1 cellular context compared by ENCODE assay signal in the genomic region with DNA sequence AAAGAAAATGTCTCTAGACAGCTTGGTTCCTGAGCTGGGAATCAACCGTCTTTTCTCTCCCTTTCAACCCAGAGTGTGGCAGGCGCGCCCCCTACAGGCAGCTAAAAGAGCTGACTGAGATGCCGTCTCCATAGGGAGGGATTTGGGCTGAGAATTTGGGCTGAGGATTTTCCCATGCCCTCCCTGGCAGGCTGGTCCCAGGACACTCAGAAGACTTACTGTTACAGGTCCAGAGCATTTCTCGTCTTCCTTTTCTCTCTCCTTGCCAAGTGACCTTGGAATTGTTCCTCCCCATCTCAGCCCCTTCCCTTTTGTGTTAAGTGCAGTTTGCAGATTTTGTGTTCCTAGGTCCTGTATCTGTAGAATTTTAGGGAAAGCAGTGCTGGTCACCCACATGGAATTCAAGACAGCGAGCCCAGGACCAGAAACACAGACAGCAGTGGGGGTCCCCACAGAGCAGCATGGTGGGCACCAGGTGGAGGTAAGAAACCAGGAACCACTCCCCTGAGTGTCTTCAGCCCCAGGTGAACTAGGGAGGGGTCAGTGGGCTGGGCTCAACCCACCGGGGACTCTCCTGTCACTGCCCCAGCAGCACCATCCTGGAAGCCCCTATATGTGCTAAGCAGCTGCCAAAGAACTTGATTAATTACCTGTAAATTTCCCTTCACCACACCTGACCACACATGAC.
TF ChIP-seq lines count a peak whose summit lies in the region.

No MANE protein-coding gene starts in this region.

TF ChIP-seq in A549, 52 proteins besides CTCF, POLR2A, EP300 and RAD21 (continued from another document):
- TF ChIP-seq, protein P1, sequence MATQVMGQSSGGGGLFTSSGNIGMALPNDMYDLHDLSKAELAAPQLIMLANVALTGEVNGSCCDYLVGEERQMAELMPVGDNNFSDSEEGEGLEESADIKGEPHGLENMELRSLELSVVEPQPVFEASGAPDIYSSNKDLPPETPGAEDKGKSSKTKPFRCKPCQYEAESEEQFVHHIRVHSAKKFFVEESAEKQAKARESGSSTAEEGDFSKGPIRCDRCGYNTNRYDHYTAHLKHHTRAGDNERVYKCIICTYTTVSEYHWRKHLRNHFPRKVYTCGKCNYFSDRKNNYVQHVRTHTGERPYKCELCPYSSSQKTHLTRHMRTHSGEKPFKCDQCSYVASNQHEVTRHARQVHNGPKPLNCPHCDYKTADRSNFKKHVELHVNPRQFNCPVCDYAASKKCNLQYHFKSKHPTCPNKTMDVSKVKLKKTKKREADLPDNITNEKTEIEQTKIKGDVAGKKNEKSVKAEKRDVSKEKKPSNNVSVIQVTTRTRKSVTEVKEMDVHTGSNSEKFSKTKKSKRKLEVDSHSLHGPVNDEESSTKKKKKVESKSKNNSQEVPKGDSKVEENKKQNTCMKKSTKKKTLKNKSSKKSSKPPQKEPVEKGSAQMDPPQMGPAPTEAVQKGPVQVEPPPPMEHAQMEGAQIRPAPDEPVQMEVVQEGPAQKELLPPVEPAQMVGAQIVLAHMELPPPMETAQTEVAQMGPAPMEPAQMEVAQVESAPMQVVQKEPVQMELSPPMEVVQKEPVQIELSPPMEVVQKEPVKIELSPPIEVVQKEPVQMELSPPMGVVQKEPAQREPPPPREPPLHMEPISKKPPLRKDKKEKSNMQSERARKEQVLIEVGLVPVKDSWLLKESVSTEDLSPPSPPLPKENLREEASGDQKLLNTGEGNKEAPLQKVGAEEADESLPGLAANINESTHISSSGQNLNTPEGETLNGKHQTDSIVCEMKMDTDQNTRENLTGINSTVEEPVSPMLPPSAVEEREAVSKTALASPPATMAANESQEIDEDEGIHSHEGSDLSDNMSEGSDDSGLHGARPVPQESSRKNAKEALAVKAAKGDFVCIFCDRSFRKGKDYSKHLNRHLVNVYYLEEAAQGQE (IDR thresholded peaks at IDR 0.05) = no peak
- TF ChIP-seq, protein P2, sequence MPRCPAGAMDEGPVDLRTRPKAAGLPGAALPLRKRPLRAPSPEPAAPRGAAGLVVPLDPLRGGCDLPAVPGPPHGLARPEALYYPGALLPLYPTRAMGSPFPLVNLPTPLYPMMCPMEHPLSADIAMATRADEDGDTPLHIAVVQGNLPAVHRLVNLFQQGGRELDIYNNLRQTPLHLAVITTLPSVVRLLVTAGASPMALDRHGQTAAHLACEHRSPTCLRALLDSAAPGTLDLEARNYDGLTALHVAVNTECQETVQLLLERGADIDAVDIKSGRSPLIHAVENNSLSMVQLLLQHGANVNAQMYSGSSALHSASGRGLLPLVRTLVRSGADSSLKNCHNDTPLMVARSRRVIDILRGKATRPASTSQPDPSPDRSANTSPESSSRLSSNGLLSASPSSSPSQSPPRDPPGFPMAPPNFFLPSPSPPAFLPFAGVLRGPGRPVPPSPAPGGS (IDR thresholded peaks at IDR 0.05) = no peak
- TF ChIP-seq KDM1A (IDR thresholded peaks at IDR 0.05; ENCODE audit: low read depth) = no peak
- TF ChIP-seq CEBPB (IDR thresholded peaks at IDR 0.05) = no peak
